ENCODE assay signal across 30 cellular contexts in genomic region chr2:184543832-184544231, GRCh38. TPM values are rescaled to one million over a fixed set of nuclear protein-coding genes. Genes with fewer than 3 reads are reported as not detected.
"Had no signal": no experiment of that assay in that cellular context is flagged by ENCODE, and none has a peak within 500 bp of the region (broad histone marks: within the 10 kb centered on the region; RNA-seq: fewer than 3 reads in every experiment).

No MANE protein-coding gene starts in this region.

- H3K4me3 ChIP-seq: esophagus squamous epithelium, heart right ventricle, left lung, psoas muscle, sigmoid colon, suprapubic skin, transverse colon, upper lobe of right lung, uterus had no signal

- H3K36me3 ChIP-seq: esophagus squamous epithelium, heart right ventricle, left lung, sigmoid colon, suprapubic skin, transverse colon, upper lobe of right lung, uterus had no signal

- H3K36me3 Mint-ChIP-seq: mesothelial cell of epicardium; naive thymus-derived CD4-positive, alpha-beta T cell had no signal

- H3K9me3 ChIP-seq: esophagus squamous epithelium, left lung, psoas muscle, sigmoid colon, suprapubic skin, transverse colon, upper lobe of right lung, uterus had no signal

- H3K9me3 Mint-ChIP-seq: nephron progenitor cell; stimulated activated naive CD8-positive, alpha-beta T cell treated with anti-CD3 and anti-CD28 coated beads, Interleukin-15, amount 100 ng/mL, for 72 hours had no signal

- ATAC-seq: effector memory CD8-positive, alpha-beta T cell; heart right ventricle; left cardiac atrium; left lung; naive thymus-derived CD4-positive, alpha-beta T cell; psoas muscle; right cardiac atrium; stimulated activated naive CD8-positive, alpha-beta T cell treated with anti-CD3 and anti-CD28 coated beads, Interleukin-15, amount 100 ng/mL, for 72 hours; upper lobe of right lung had no signal

- H3K27me3 Mint-ChIP-seq: effector memory CD8-positive, alpha-beta T cell; naive thymus-derived CD4-positive, alpha-beta T cell; stimulated activated naive CD8-positive, alpha-beta T cell treated with anti-CD3 and anti-CD28 coated beads, Interleukin-15, amount 100 ng/mL, for 72 hours had no signal

- H3K27ac Mint-ChIP-seq: effector memory CD8-positive, alpha-beta T cell; mesothelial cell of epicardium; naive thymus-derived CD4-positive, alpha-beta T cell; nephron progenitor cell; stimulated activated naive CD8-positive, alpha-beta T cell treated with anti-CD3 and anti-CD28 coated beads, Interleukin-15, amount 100 ng/mL, for 72 hours had no signal

- H3K27me3 ChIP-seq: esophagus squamous epithelium, heart right ventricle, left lung, sigmoid colon, suprapubic skin, transverse colon, upper lobe of right lung, uterus had no signal

- FAIRE-seq: endometrium, islet of Langerhans had no signal

- H3K4me3 Mint-ChIP-seq: effector memory CD8-positive, alpha-beta T cell; mesothelial cell of epicardium; naive thymus-derived CD4-positive, alpha-beta T cell; nephron progenitor cell; stimulated activated naive CD8-positive, alpha-beta T cell treated with anti-CD3 and anti-CD28 coated beads, Interleukin-15, amount 100 ng/mL, for 72 hours had no signal

- H3K4me1 Mint-ChIP-seq: mesothelial cell of epicardium; naive thymus-derived CD4-positive, alpha-beta T cell; nephron progenitor cell; stimulated activated naive CD8-positive, alpha-beta T cell treated with anti-CD3 and anti-CD28 coated beads, Interleukin-15, amount 100 ng/mL, for 72 hours had no signal

- DNase-seq: cortex of kidney; effector memory CD8-positive, alpha-beta T cell; erythroblast; esophagus squamous epithelium; foreskin melanocyte; glutamatergic neuron; heart right ventricle; hippocampal formation; left cardiac atrium; left lung; mesenchymal stem cell; naive thymus-derived CD4-positive, alpha-beta T cell; nephron progenitor cell; nucleus accumbens; psoas muscle; right cardiac atrium; sigmoid colon; stimulated activated naive CD4-positive, alpha-beta T cell; stimulated activated naive CD8-positive, alpha-beta T cell treated with anti-CD3 and anti-CD28 coated beads, Interleukin-15, amount 100 ng/mL, for 72 hours; transverse colon; upper lobe of right lung; uterus had no signal

- H3K27ac ChIP-seq: esophagus squamous epithelium, heart right ventricle, left lung, psoas muscle, sigmoid colon, suprapubic skin, transverse colon, upper lobe of right lung, uterus had no signal

- H3K4me1 ChIP-seq: esophagus squamous epithelium, heart right ventricle, left lung, psoas muscle, sigmoid colon, suprapubic skin, transverse colon, upper lobe of right lung, uterus had no signal

RNA-seq across cellular contexts. Expression of gene ZNF804A, which starts 54.5 kb away (rescaled TPM):
- total RNA-seq: dermis microvascular lymphatic vessel endothelial cell, kidney epithelial cell, lung microvascular endothelial cell, osteocyte, psoas muscle, right cardiac atrium had no signal
- polyA plus RNA-seq: naive thymus-derived CD4-positive, alpha-beta T cell; psoas muscle; right cardiac atrium had no signal
